ENCODE assay signal across 1 cellular context in the genomic region with DNA sequence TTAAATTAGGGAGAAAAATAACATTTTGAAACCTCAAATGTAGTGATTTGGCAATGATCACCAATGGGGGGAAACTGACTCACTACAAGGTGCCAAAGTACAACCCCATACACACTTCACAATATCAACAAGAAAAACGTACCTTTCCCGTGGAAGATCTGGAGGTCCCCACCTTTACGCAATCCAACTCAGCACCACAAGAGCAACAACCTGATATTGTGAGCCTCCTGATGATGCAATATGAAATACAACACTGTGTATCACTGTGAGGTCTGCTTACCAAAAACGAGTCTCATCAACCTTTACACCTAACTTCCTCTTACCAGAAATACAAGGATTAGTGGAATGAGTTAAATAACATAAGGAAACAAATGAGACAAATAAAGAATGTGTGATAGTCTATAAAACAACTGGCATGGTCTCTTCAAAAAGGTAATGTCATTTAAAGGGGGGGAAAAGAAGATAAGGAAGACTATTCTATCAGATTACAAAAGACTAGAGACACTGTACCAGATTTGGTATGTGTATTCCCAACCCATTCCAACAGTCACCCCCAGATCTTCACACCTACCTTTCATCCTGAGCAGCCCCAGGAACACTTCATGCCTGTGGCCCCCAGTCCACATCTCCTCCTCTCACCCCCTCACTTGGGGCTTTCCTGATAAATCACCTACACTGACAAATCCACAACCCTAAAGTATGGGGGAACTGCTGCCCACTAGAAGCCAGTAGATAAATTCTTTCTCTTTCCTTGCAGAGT.
TF ChIP-seq lines count a peak whose summit lies in the region.

No MANE protein-coding gene starts in this region.

TF ChIP-seq in HCT116, 20 proteins besides CTCF, POLR2A, EP300 and RAD21 (continued from another document):
- TF ChIP-seq, protein P1, sequence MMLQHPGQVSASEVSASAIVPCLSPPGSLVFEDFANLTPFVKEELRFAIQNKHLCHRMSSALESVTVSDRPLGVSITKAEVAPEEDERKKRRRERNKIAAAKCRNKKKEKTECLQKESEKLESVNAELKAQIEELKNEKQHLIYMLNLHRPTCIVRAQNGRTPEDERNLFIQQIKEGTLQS (IDR thresholded peaks at IDR 0.05), result peak; percentile 56; the same call in 1 of the 2 replicates
TF ChIP-seq in HCT116: peak in this region for 2.
